ENCODE assay signal across 28 cellular contexts in genomic region chr10:33103980-33104379, GRCh38.
"Had no signal": no experiment of that assay in that cellular context is flagged by ENCODE, and none has a peak within 500 bp of the region (broad histone marks: within the 10 kb centered on the region; RNA-seq: fewer than 3 reads in every experiment).

No MANE protein-coding gene starts in this region.

- H3K9me3 Mint-ChIP-seq: activated naive CD4-positive, alpha-beta T cell treated with anti-CD3 and anti-CD28 coated beads, Interleukin-2, amount 50 U/mL, for 24 hours had no signal

- H3K27ac ChIP-seq: ascending aorta, body of pancreas, cardiac muscle cell, KMS-11, SJSA1 had no signal

- H3K4me3 ChIP-seq: ascending aorta, body of pancreas, cardiac muscle cell, MG63, SJSA1 had no signal

- DNase-seq: activated CD4-positive, alpha-beta T cell treated with anti-CD3 and anti-CD28 coated beads for 48 hours; activated CD4-positive, alpha-beta T cell treated with anti-CD3 and anti-CD28 coated beads, Interleukin-2, amount 50 U/mL, for 4 hours; activated CD4-positive, CD25-positive, alpha-beta regulatory T cell treated with anti-CD3 and anti-CD28 coated beads, Interleukin-2, amount 50 U/mL, for 72 hours; activated CD8-positive, alpha-beta memory T cell treated with anti-CD3 and anti-CD28 coated beads, Interleukin-2, amount 50 U/mL, for 4 hours; activated T-cell treated with anti-CD3 and anti-CD28 coated beads, Interleukin-2, amount 50 U/mL, for 72 hours; amniotic stem cell; body of pancreas; MG63; MV-4-11; NCI-H1092 treated with DMSO at 0.1 percent for 48 hours; NCI-H1417 treated with DMSO at 0.1 percent for 48 hours; NCI-H1694 treated with DMSO at 0.1 percent for 48 hours; NCI-H2029 treated with DMSO at 0.1 percent for 48 hours; NCI-H446; NCI-H524; PC-3; SHP77; SW 1271; T-helper 9 cell had no signal

- H3K27me3 ChIP-seq: ascending aorta, body of pancreas, cardiac muscle cell, MG63, SJSA1 had no signal

- H3K4me1 ChIP-seq: ascending aorta, body of pancreas, SJSA1 had no signal

- H3K36me3 Mint-ChIP-seq: activated naive CD4-positive, alpha-beta T cell treated with anti-CD3 and anti-CD28 coated beads, Interleukin-2, amount 50 U/mL, for 24 hours had no signal

- H3K36me3 ChIP-seq: ascending aorta, cardiac muscle cell, MG63, SJSA1 had no signal

- FAIRE-seq: RCC 7860 had no signal

- H3K9me3 ChIP-seq: ascending aorta, SJSA1 had no signal

- H3K27ac Mint-ChIP-seq: activated naive CD4-positive, alpha-beta T cell treated with anti-CD3 and anti-CD28 coated beads, Interleukin-2, amount 50 U/mL, for 24 hours; T-helper 1 cell treated with Interleukin-12 subunit alpha and Interleukin-12 subunit beta and Interleukin-4 antibody, amounts not matched to agents 30 μg/mL and 1 μg/mL, for 36 hours; WTC11 had no signal

- H3K27me3 Mint-ChIP-seq: activated naive CD4-positive, alpha-beta T cell treated with anti-CD3 and anti-CD28 coated beads, Interleukin-2, amount 50 U/mL, for 24 hours had no signal

- H3K9ac ChIP-seq: KMS-11 had no signal

- H3K4me2 ChIP-seq: KMS-11 had no signal

- H3K4me3 Mint-ChIP-seq: activated naive CD4-positive, alpha-beta T cell treated with anti-CD3 and anti-CD28 coated beads, Interleukin-2, amount 50 U/mL, for 24 hours; T-helper 1 cell treated with Interleukin-12 subunit alpha and Interleukin-12 subunit beta and Interleukin-4 antibody, amounts not matched to agents 30 μg/mL and 1 μg/mL, for 36 hours; WTC11 had no signal

- ATAC-seq: activated T-cell treated with anti-CD3 and anti-CD28 coated beads, Interleukin-2, amount 50 U/mL, for 72 hours; body of pancreas; PC-3; SK-N-SH treated with all-trans-retinoic acid at 6 μM for 48 hours; WTC11 had no signal
